ENCODE assay signal across 29 cellular contexts in the genomic region with DNA sequence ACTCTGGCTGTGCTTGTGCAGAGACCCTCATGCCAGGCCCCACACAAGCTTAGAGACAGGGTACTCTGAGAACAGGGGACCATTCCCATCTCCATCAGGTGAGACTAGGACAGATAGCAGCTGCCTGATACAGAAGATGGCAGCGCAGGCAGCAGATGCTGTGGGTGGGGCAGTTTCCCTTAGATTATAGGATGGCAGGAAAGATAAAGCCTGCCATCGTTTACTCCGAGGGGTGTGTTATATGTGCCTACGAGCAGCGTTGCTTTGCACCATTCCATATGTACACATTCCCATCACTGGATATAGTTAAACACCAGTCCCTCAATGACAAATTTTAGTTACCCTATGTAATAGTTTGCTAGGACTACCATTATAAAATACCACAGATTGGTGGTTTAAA.
"Had no signal": no experiment of that assay in that cellular context is flagged by ENCODE, and none has a peak within 500 bp of the region (broad histone marks: within the 10 kb centered on the region; RNA-seq: fewer than 3 reads in every experiment).

No MANE protein-coding gene starts in this region.

- H3K27me3 Mint-ChIP-seq: naive thymus-derived CD8-positive, alpha-beta T cell; stimulated activated naive CD8-positive, alpha-beta T cell treated with anti-CD3 and anti-CD28 coated beads, Interleukin-15, amount 100 ng/mL, for 72 hours had no signal

- H3K4me3 ChIP-seq: left ventricle myocardium inferior, lung, pancreas, prostate gland, skin epidermis, spleen, thyroid gland, transverse colon, upper lobe of left lung, vagina had no signal

- H3K27me3 ChIP-seq: pancreas, spleen, thyroid gland, transverse colon, upper lobe of left lung, vagina had no signal

- H3K9me3 ChIP-seq: left ventricle myocardium inferior, pancreas, prostate gland, spleen, thyroid gland, transverse colon, upper lobe of left lung, vagina had no signal

- FAIRE-seq: islet of Langerhans, kidney, pancreas had no signal

- H3K4me1 ChIP-seq: pancreas, prostate gland, thyroid gland had no signal

- ATAC-seq: naive thymus-derived CD8-positive, alpha-beta T cell; pancreas; right cardiac atrium; sciatic nerve; stimulated activated effector memory CD8-positive, alpha-beta T cell treated with anti-CD3 and anti-CD28 coated beads, Interleukin-12 subunit alpha, Interleukin-12 subunit beta, amount 100 ng/mL, for 72 hours; stimulated activated naive CD8-positive, alpha-beta T cell treated with anti-CD3 and anti-CD28 coated beads, Interleukin-15, amount 100 ng/mL, for 72 hours had no signal

- H3K36me3 ChIP-seq: left ventricle myocardium inferior, pancreas, prostate gland, thyroid gland, transverse colon, upper lobe of left lung, vagina had no signal

- H3K4me3 Mint-ChIP-seq: immature natural killer cell; mesothelial cell of epicardium; naive thymus-derived CD8-positive, alpha-beta T cell; nephron; neural crest cell; stimulated activated effector memory CD8-positive, alpha-beta T cell treated with anti-CD3 and anti-CD28 coated beads, Interleukin-12 subunit alpha, Interleukin-12 subunit beta, amount 100 ng/mL, for 72 hours; stimulated activated naive CD8-positive, alpha-beta T cell treated with anti-CD3 and anti-CD28 coated beads, Interleukin-15, amount 100 ng/mL, for 72 hours had no signal

- H3K27ac ChIP-seq: left ventricle myocardium inferior, pancreas, prostate gland, skin epidermis, spleen, thyroid gland, transverse colon, upper lobe of left lung, vagina had no signal

- DNase-seq: hypothalamus; immature natural killer cell; kidney; left ventricle myocardium inferior; mesendoderm; naive thymus-derived CD8-positive, alpha-beta T cell; nucleus accumbens; pancreas; posterior cingulate gyrus; retina; right cardiac atrium; spleen; stimulated activated CD4-positive, alpha-beta T cell treated with anti-CD3 and anti-CD28 coated beads, Interleukin-4, amount 100 ng/mL, for 24 hours; stimulated activated naive CD4-positive, alpha-beta T cell treated with Interleukin-2 at 50 U/mL for 16 hours; stimulated activated naive CD8-positive, alpha-beta T cell treated with anti-CD3 and anti-CD28 coated beads, Interleukin-15, amount 100 ng/mL, for 72 hours; substantia nigra; thyroid gland; transverse colon; upper lobe of left lung had no signal

- H3K27ac Mint-ChIP-seq: mesothelial cell of epicardium; nephron; stimulated activated effector memory CD8-positive, alpha-beta T cell treated with anti-CD3 and anti-CD28 coated beads, Interleukin-12 subunit alpha, Interleukin-12 subunit beta, amount 100 ng/mL, for 72 hours had no signal
